ENCODE assay signal across 13 cellular contexts in the genomic region with DNA sequence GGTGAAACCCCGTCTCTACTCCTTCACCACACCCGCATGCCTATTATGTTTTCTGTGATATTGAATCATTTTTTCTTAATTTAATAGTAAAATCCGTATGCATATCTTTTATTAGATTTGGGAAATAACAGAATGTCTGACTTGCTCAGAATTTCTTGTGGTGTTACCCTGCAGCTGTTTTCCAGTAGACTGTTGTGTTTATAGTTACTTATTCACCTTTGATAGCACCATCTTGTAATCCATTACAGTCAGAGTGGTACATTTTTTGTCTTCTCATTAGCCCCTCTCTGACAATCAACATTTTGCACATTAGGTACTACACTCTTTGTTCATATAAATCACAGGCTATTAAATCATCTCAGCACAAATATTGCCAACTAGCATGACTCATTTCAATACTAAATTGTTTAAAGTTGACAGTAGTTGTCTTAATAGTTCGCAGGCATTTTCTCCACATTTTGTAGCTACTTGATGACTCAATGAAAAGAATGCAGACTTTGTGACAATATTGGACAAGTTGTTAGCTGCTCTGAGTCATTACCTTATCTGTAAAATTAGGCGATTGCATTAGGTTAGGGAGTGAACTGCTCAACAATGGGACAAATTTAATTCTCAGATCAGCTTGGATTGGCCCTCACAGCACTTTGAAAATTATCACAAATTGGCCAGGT. TPM values are rescaled to one million over a fixed set of nuclear protein-coding genes. Genes with fewer than 3 reads are reported as not detected.
DNase-seq lines count a peak whose midpoint lies in the region; ATAC-seq and TF ChIP-seq lines count a peak whose summit lies in the region.
"Had no signal": no experiment of that assay in that cellular context is flagged by ENCODE, and none has a peak within 500 bp of the region (broad histone marks: within the 10 kb centered on the region; RNA-seq: fewer than 3 reads in every experiment).

No MANE protein-coding gene starts in this region.

- ATAC-seq in mucosa of descending colon = peak; percentile 11
- no peak for ATAC-seq in HG03457 (IDR thresholded peaks at IDR 0.05; ENCODE audit: unreplicated experiment)

- intact Hi-C loops in mucosa of descending colon (cut with DNase I, micrococcal nuclease) = no loop called here
- intact Hi-C loops in ascending aorta (cut with DNase I) = no loop called here

- no peaks in the 10 kb centered on the region for H3K36me3 ChIP-seq in mucosa of descending colon (ENCODE audit: low read depth)
- no peaks in the 10 kb centered on the region for H3K36me3 ChIP-seq in ascending aorta

- H3K9me3 ChIP-seq in mucosa of descending colon (no peaks in the 10 kb centered on the region), ascending aorta (no peaks in the 10 kb centered on the region)

- no peaks in the 10 kb centered on the region for H3K27me3 ChIP-seq in ascending aorta

- H3K27ac ChIP-seq in ascending aorta = peak overlapping the region in 1 of 2 donors; percentile 11

- H3K4me1 ChIP-seq in mucosa of descending colon (ENCODE audit: low read depth) = no peaks in the 10 kb centered on the region
- no peaks in the 10 kb centered on the region for H3K4me1 ChIP-seq in ascending aorta

- TF ChIP-seq CTCF in epithelial cell of esophagus (IDR thresholded peaks at IDR 0.05; ENCODE audit: insufficient read depth, low read depth, low read length, missing control alignments) (no peak), mucosa of descending colon (IDR thresholded peaks at IDR 0.05) (no peak), ascending aorta (IDR thresholded peaks at IDR 0.05) (no peak)

- no peak overlapping the region for H3K4me3 ChIP-seq in epithelial cell of esophagus (ENCODE audit: low read length)
- H3K4me3 ChIP-seq in mucosa of descending colon = no peak overlapping the region
- H3K4me3 ChIP-seq in ascending aorta = no peak overlapping the region

- DNase-seq in AG08395 (ENCODE audit: low spot score) (peak; percentile 84), LHCN-M2 (ENCODE audit: low read depth) (peak; percentile 93), epithelial cell of esophagus (ENCODE audit: low read depth) (peak; percentile 88), mucosa of descending colon (no peak), ascending aorta (ENCODE audit: low spot score in 2 of 2) (no peak), DMS79 (lab: John Stamatoyannopoulos, UW) (no peak)
- DNase-seq in stimulated activated CD4-positive, alpha-beta T cell treated with anti-CD3 and anti-CD28 coated beads, Interleukin-2, amount 100 ng/mL, for 48 hours = no peak
- DNase-seq: activated CD4-positive, alpha-beta T cell treated with anti-CD3 and anti-CD28 coated beads, Interleukin-2, amount 50 U/mL, for 4 hours; CD4-positive, alpha-beta T cell; H9; NCI-H187; retina had no signal

RNA-seq across cellular contexts. Expression of gene SLC16A12, which starts 17.8 kb away (rescaled TPM):
- total RNA-seq in LHCN-M2 (2014; rRNA removed) (0.45 and 0.52 TPM in 2 replicates), mucosa of descending colon (under 1 TPM; 0.12 to 0.47 (median 0.23) TPM), ascending aorta (not detected)
- polyA plus RNA-seq in LHCN-M2 (2012) = 0.23 TPM
- total RNA-seq: CD4-positive, alpha-beta T cell had no signal

Comparison
In these comparisons a context has a peak if more than half of its experiments do, and no peak if none do; other contexts are left out.
1. DNase-seq: peak in AG08395 (single experiment), LHCN-M2 (single experiment) and epithelial cell of esophagus (single experiment); none in mucosa of descending colon (0 of 3), stimulated activated CD4-positive, alpha-beta T cell treated with anti-CD3 and anti-CD28 coated beads, Interleukin-2, amount 100 ng/mL, for 48 hours (0 of 2), ascending aorta (0 of 2) and DMS79 (single experiment).